Comparison of ENCODE assay signal across 12 cellular contexts in the genomic region with DNA sequence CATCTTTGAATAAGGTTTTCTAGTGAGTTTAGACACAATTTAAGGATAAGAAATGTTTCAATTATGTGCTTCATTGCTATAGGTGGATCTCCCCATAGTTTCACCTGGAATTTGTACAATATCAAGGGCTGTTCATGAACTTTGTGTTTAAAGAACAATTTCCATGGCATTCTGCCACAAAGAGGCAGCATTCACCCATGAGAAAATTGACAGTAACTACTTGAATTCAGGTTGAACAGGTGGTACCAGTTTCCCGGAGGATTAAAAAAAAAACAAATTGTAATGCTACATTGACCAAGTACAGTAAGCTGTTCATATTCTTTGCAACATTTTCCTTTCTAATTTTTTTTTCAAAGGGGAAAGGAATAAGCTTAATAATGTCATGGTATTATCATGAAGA. TPM values are rescaled to one million over a fixed set of nuclear protein-coding genes. Genes with fewer than 3 reads are reported as not detected.
DNase-seq lines count a peak whose midpoint lies in the region; ATAC-seq and TF ChIP-seq lines count a peak whose summit lies in the region.
"Had no signal": no experiment of that assay in that cellular context is flagged by ENCODE, and none has a peak within 500 bp of the region (broad histone marks: within the 10 kb centered on the region; RNA-seq: fewer than 3 reads in every experiment).

No MANE protein-coding gene starts in this region.

- DNase-seq in KBM-7 (peak; percentile 8), NCI-H748 treated with DMSO at 0.1 percent for 48 hours (lab: John Stamatoyannopoulos, UW) (peak; percentile 85), left cardiac atrium (no peak), amniotic stem cell (lab: John Stamatoyannopoulos, UW) (no peak), hepatic stellate cell (ENCODE audit: low spot score) (no peak)
- DNase-seq: CD8-positive, alpha-beta T cell; T-helper 1 cell; tibial artery had no signal

- TF ChIP-seq CTCF in C4-2B (conservative IDR thresholded peaks at IDR 0.05), result peak; percentile 29

- H3K27ac ChIP-seq in C4-2B, result no peak overlapping the region
- H3K27ac ChIP-seq: cardiac muscle cell, tibial artery had no signal

- intact Hi-C loops in left cardiac atrium (cut with DNase I), result no loop called here

- ATAC-seq in esophagus mucosa (peak; percentile 64), left cardiac atrium (no peak), GM21360 (IDR thresholded peaks at IDR 0.05; ENCODE audit: unreplicated experiment) (no peak)
- ATAC-seq: CD8-positive, alpha-beta T cell had no signal

- in situ Hi-C loops in KBM-7 (cut with MboI; ENCODE audit: low pct_unique_long_range_greater_than_20kb, low sequenced_read_pairs), result no loop called here

RNA-seq across cellular contexts. Expression of a gene that starts 9.1 kb away (rescaled TPM):
- 0.04 TPM for total RNA-seq in esophagus mucosa
- total RNA-seq in left cardiac atrium, result under 1 TPM; 0.03 to 0.12 TPM
- total RNA-seq: CD8-positive, alpha-beta T cell had no signal

Comparison
In these comparisons a context has a peak if more than half of its experiments do, and no peak if none do; other contexts are left out.
1. DNase-seq: peak in KBM-7 (single experiment) and NCI-H748 treated with DMSO at 0.1 percent for 48 hours (single experiment); none in left cardiac atrium (single experiment), amniotic stem cell (single experiment) and hepatic stellate cell (single experiment).